In genomic region chr6:43090557-43090952, GRCh38 we compare ENCODE assay signal across 1 cellular context.
TF ChIP-seq lines count a peak whose summit lies in the region.

No MANE protein-coding gene starts in this region.

TF ChIP-seq in IMR-90, 13 proteins besides CTCF, POLR2A, EP300 and RAD21:
- TF ChIP-seq SMC3 (IDR thresholded peaks at IDR 0.05; ENCODE audit: low read depth, low read length) (no peak), CEBPB (IDR thresholded peaks at IDR 0.05; ENCODE audit: low read depth, low read length) (no peak), MXI1 (IDR thresholded peaks at IDR 0.05; ENCODE audit: borderline replicate concordance, low read depth, low read length) (no peak), RFX5 (IDR thresholded peaks at IDR 0.05; ENCODE audit: low read depth, low read length) (no peak), ELK1 (IDR thresholded peaks at IDR 0.05; ENCODE audit: borderline replicate concordance, low read depth, low read length) (no peak), RCOR1 (IDR thresholded peaks at IDR 0.05; ENCODE audit: insufficient replicate concordance, low read length) (no peak), CHD1 (IDR thresholded peaks at IDR 0.05; ENCODE audit: low read depth, low read length) (no peak), BHLHE40 (IDR thresholded peaks at IDR 0.05; ENCODE audit: low read depth, low read length) (no peak), MAZ (IDR thresholded peaks at IDR 0.05; ENCODE audit: borderline replicate concordance, low read depth, low read length) (no peak), NFE2L2 (IDR thresholded peaks at IDR 0.05; ENCODE audit: low read depth, low read length) (no peak), FOS (IDR thresholded peaks at IDR 0.05; ENCODE audit: low read depth, low read length) (no peak), MAFK (IDR thresholded peaks at IDR 0.05; ENCODE audit: low read depth, low read length) (no peak)
- TF ChIP-seq, protein P1, sequence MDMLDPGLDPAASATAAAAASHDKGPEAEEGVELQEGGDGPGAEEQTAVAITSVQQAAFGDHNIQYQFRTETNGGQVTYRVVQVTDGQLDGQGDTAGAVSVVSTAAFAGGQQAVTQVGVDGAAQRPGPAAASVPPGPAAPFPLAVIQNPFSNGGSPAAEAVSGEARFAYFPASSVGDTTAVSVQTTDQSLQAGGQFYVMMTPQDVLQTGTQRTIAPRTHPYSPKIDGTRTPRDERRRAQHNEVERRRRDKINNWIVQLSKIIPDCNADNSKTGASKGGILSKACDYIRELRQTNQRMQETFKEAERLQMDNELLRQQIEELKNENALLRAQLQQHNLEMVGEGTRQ (IDR thresholded peaks at IDR 0.05; ENCODE audit: low read depth, low read length) = no peak
